In the genomic region with DNA sequence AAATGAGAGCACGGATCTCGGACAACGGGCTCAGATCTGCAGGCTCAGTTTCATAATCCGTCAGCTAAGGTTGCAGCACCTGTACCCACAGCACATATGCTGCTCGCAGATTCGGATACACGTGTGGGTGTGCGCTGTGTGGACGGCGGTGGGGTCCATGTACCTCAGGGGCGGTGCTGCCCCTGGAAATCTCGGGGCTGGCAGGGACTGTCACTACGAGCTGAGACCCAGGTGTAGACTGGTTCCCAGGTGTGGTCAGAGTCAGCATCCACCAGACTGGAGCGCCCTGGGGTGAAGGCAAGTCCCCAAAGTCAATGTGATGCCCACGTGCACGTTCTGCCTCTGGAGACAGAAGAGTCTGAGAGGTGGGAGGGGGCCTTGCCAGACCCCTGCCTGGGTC, we compare ENCODE assay signal across 21 cellular contexts.
DNase-seq lines count a peak whose midpoint lies in the region; ATAC-seq, FAIRE-seq and TF ChIP-seq lines count a peak whose summit lies in the region.
"Had no signal": no experiment of that assay in that cellular context is flagged by ENCODE, and none has a peak within 500 bp of the region (broad histone marks: within the 10 kb centered on the region; RNA-seq: fewer than 3 reads in every experiment).

No MANE protein-coding gene starts in this region.

- H3K4me3 Mint-ChIP-seq in astrocyte (ENCODE audit: unreplicated experiment), result peak overlapping the region; percentile 5
- H3K4me3 Mint-ChIP-seq in activated T-cell treated with anti-CD3 and anti-CD28 coated beads, Interleukin-2, amount 50 U/mL, for 72 hours, result no peak overlapping the region
- H3K4me3 Mint-ChIP-seq: CD4-positive, CD25-positive, alpha-beta regulatory T cell; CD8-positive, alpha-beta memory T cell had no signal

- H3K9me3 ChIP-seq in MM.1S (replicated peaks; ENCODE audit: insufficient read depth, low read length), result no peaks in the 10 kb centered on the region
- H3K9me3 ChIP-seq in astrocyte (ENCODE audit: insufficient read depth, low read depth, low read length), result peaks cover 10% of the 10 kb centered on the region
- no peaks in the 10 kb centered on the region for H3K9me3 ChIP-seq in kidney (ENCODE audit: control insufficient read depth in 1 of 2, low read length in 2 of 2)
- peaks cover 0 to 13% (median 0%) of the 10 kb centered on the region in 8 donors for H3K9me3 ChIP-seq in spleen
- H3K9me3 ChIP-seq: BE2C had no signal

- no peak for ATAC-seq in activated T-cell treated with anti-CD3 and anti-CD28 coated beads, Interleukin-2, amount 50 U/mL, for 72 hours (replicated peaks in 1 of 2)

- DNase-seq in MM.1S (no peak), astrocyte (ENCODE audit: low read depth) (no peak), kidney (peak; percentile 61), spleen (peak; percentile 33), SW 1271 (lab: John Stamatoyannopoulos, UW) (no peak), NCI-H774 (lab: John Stamatoyannopoulos, UW) (no peak)
- no peak for DNase-seq in stimulated activated CD8-positive, alpha-beta memory T cell treated with anti-CD3 and anti-CD28 coated beads, Interleukin-4, amount 100 ng/mL, for 48 hours
- no peak for DNase-seq in activated T-cell treated with anti-CD3 and anti-CD28 coated beads, Interleukin-2, amount 50 U/mL, for 72 hours
- DNase-seq: ACHN; BE2C; C1 segment of cervical spinal cord; CD4-positive, CD25-positive, alpha-beta regulatory T cell; CD8-positive, alpha-beta memory T cell; COR-L47; DMS 273 treated with DMSO at 0.1 percent for 48 hours had no signal

- TF ChIP-seq CTCF in MM.1S (IDR thresholded peaks at IDR 0.05; ENCODE audit: low read length) (no peak), astrocyte (IDR thresholded peaks at IDR 0.05; ENCODE audit: insufficient read depth, low read depth, low read length) (no peak), kidney (IDR thresholded peaks at IDR 0.05; ENCODE audit: borderline replicate concordance, extremely low read depth, insufficient read depth) (no peak), spleen (IDR thresholded peaks at IDR 0.05 in 8 of 11, conservative IDR thresholded peaks at IDR 0.05 in 3 of 11) (no peak)

- H3K36me3 Mint-ChIP-seq in astrocyte (ENCODE audit: low read depth, unreplicated experiment), result peaks cover 1% of the 10 kb centered on the region
- peaks cover 1 to 2% of the 10 kb centered on the region in 2 donors for H3K36me3 Mint-ChIP-seq in activated T-cell treated with anti-CD3 and anti-CD28 coated beads, Interleukin-2, amount 50 U/mL, for 72 hours (ENCODE audit: insufficient read depth in 2 of 2)
- H3K36me3 Mint-ChIP-seq: CD4-positive, CD25-positive, alpha-beta regulatory T cell; CD8-positive, alpha-beta memory T cell had no signal

- H3K4me2 ChIP-seq in MM.1S (ENCODE audit: low read depth, low read length) (peak overlapping the region; percentile 25), astrocyte (ENCODE audit: low read length) (no peak overlapping the region)

- peaks cover 7% of the 10 kb centered on the region for H3K4me1 Mint-ChIP-seq in astrocyte (ENCODE audit: low read depth, unreplicated experiment)
- no peaks in the 10 kb centered on the region for H3K4me1 Mint-ChIP-seq in activated T-cell treated with anti-CD3 and anti-CD28 coated beads, Interleukin-2, amount 50 U/mL, for 72 hours (ENCODE audit: low read depth)
- H3K4me1 Mint-ChIP-seq: CD8-positive, alpha-beta memory T cell had no signal

- no peak overlapping the region for H3K4me3 ChIP-seq in MM.1S (ENCODE audit: low read length)
- no peak overlapping the region for H3K4me3 ChIP-seq in astrocyte (ENCODE audit: insufficient read depth, low read depth, low read length)
- H3K4me3 ChIP-seq in kidney (ENCODE audit: low read length in 2 of 2), result no peak overlapping the region
- no peak overlapping the region for H3K4me3 ChIP-seq in spleen
- H3K4me3 ChIP-seq: GM23248 had no signal

- H3K36me3 ChIP-seq in MM.1S (replicated peaks; ENCODE audit: insufficient read depth, low read length), result no peaks in the 10 kb centered on the region
- H3K36me3 ChIP-seq in astrocyte (ENCODE audit: insufficient read depth, low read length), result no peaks in the 10 kb centered on the region
- no peaks in the 10 kb centered on the region for H3K36me3 ChIP-seq in kidney (ENCODE audit: control insufficient read depth in 1 of 2, insufficient read depth in 2 of 2, low read length in 2 of 2)
- H3K36me3 ChIP-seq in spleen, result no peaks in the 10 kb centered on the region
- H3K36me3 ChIP-seq: BE2C had no signal

- intact Hi-C loops in kidney (cut with DNase I) (no loop called here), spleen (cut with DNase I; ENCODE audit: low total_unique reads) (no loop called here)

- no peaks in the 10 kb centered on the region for H4K20me1 ChIP-seq in MM.1S (ENCODE audit: insufficient read depth, low read length)
- no peaks in the 10 kb centered on the region for H4K20me1 ChIP-seq in astrocyte (ENCODE audit: insufficient read depth, low read length)

- H3K27me3 ChIP-seq in MM.1S (replicated peaks; ENCODE audit: insufficient read depth, low read length) (no peaks in the 10 kb centered on the region), astrocyte (ENCODE audit: insufficient read depth, low read length) (no peaks in the 10 kb centered on the region), spleen (replicated peaks in 1 of 7) (peaks cover 0 to 36% (median 0%) of the 10 kb centered on the region in 7 donors)
- H3K27me3 ChIP-seq: BE2C had no signal

- H2AFZ ChIP-seq in MM.1S (ENCODE audit: low read length) (no peak overlapping the region), astrocyte (ENCODE audit: low read depth, low read length) (no peak overlapping the region)
- H2AFZ ChIP-seq: GM23248 had no signal

- H3K4me1 ChIP-seq in MM.1S (ENCODE audit: low read length) (peaks cover 64% of the 10 kb centered on the region), astrocyte (ENCODE audit: insufficient read depth, low read length) (no peaks in the 10 kb centered on the region), kidney (ENCODE audit: control insufficient read depth in 1 of 2, insufficient read depth in 1 of 2, low read depth in 1 of 2, low read length in 2 of 2) (no peaks in the 10 kb centered on the region), spleen (no peaks in the 10 kb centered on the region)
- H3K4me1 ChIP-seq: BE2C had no signal

- no peak for TF ChIP-seq POLR2A in spleen (IDR thresholded peaks at IDR 0.05)

- FAIRE-seq in astrocyte (lab: Jason Lieb, UNC), result no peak
- no peak for FAIRE-seq in kidney (lab: Jason Lieb, UNC)
- FAIRE-seq: A204.1, G401.6, GM12891, GM19239, H54 had no signal

- peaks cover 4% of the 10 kb centered on the region for H3K9me3 Mint-ChIP-seq in astrocyte (ENCODE audit: unreplicated experiment)
- H3K9me3 Mint-ChIP-seq in activated T-cell treated with anti-CD3 and anti-CD28 coated beads, Interleukin-2, amount 50 U/mL, for 72 hours, result peaks cover 8 to 11% of the 10 kb centered on the region in 2 donors

- no peak overlapping the region; the same call in 1 of the 2 replicates for H3K9ac ChIP-seq in MM.1S (ENCODE audit: low read length)
- H3K9ac ChIP-seq in astrocyte (ENCODE audit: low read length), result no peak overlapping the region
- H3K9ac ChIP-seq in kidney (ENCODE audit: low read length in 2 of 2), result no peak overlapping the region
- H3K9ac ChIP-seq: GM23248 had no signal

- H3K27ac ChIP-seq in MM.1S (ENCODE audit: low read length) (peak overlapping the region; percentile 39; the same call in 1 of the 2 replicates), astrocyte (ENCODE audit: low read depth, low read length) (no peak overlapping the region), kidney (ENCODE audit: low read depth in 2 of 2, low read length in 2 of 2) (no peak overlapping the region), spleen (no peak overlapping the region)
- H3K27ac ChIP-seq: GM23248 had no signal

- 80 to 88% (median 83%) methylated on average over 13 to 16 of the region's 16 CpGs for WGBS in spleen, 5 donors

- H3K9me2 ChIP-seq in MM.1S (replicated peaks; ENCODE audit: insufficient read depth, low read length), result no peaks in the 10 kb centered on the region

- peaks cover 45% of the 10 kb centered on the region for H3K27me3 Mint-ChIP-seq in astrocyte (ENCODE audit: low read depth, unreplicated experiment)
- peaks cover 5% of the 10 kb centered on the region for H3K27me3 Mint-ChIP-seq in activated T-cell treated with anti-CD3 and anti-CD28 coated beads, Interleukin-2, amount 50 U/mL, for 72 hours (ENCODE audit: low read depth)
- H3K27me3 Mint-ChIP-seq: CD4-positive, CD25-positive, alpha-beta regulatory T cell had no signal

- peaks cover 20% of the 10 kb centered on the region for H3F3A ChIP-seq in MM.1S (ENCODE audit: insufficient read depth, low read length)

- H3K27ac Mint-ChIP-seq in astrocyte (ENCODE audit: unreplicated experiment), result no peak overlapping the region
- H3K27ac Mint-ChIP-seq in activated T-cell treated with anti-CD3 and anti-CD28 coated beads, Interleukin-2, amount 50 U/mL, for 72 hours, result no peak overlapping the region
- H3K27ac Mint-ChIP-seq: CD4-positive, CD25-positive, alpha-beta regulatory T cell; CD8-positive, alpha-beta memory T cell had no signal

- no peaks in the 10 kb centered on the region for H3K79me2 ChIP-seq in MM.1S (ENCODE audit: low read length)
- no peaks in the 10 kb centered on the region for H3K79me2 ChIP-seq in astrocyte (ENCODE audit: insufficient read depth, low read length)

Comparison
In these comparisons a context has a peak if more than half of its experiments do, and no peak if none do; other contexts are left out.
1. DNase-seq: peak in kidney (single experiment) and spleen (single experiment); none in MM.1S (single experiment), astrocyte (single experiment), stimulated activated CD8-positive, alpha-beta memory T cell treated with anti-CD3 and anti-CD28 coated beads, Interleukin-4, amount 100 ng/mL, for 48 hours (single experiment), SW 1271 (0 of 2), NCI-H774 (single experiment) and activated T-cell treated with anti-CD3 and anti-CD28 coated beads, Interleukin-2, amount 50 U/mL, for 72 hours (0 of 2).